ENCODE assay signal across 10 cellular contexts in genomic region chr9:91978739-91979414, GRCh38. TPM values are rescaled to one million over a fixed set of nuclear protein-coding genes. Genes with fewer than 3 reads are reported as not detected.
A peak's percentile ranks its signal among the peaks of the same experiment; 100 is the strongest.
DNase-seq lines count a peak whose midpoint lies in the region; ATAC-seq, FAIRE-seq and TF ChIP-seq lines count a peak whose summit lies in the region.
"Had no signal": no experiment of that assay in that cellular context is flagged by ENCODE, and none has a peak within 500 bp of the region (broad histone marks: within the 10 kb centered on the region; RNA-seq: fewer than 3 reads in every experiment).

No MANE protein-coding gene starts in this region.

- in situ Hi-C loops in Caki2 (cut with HindIII; ENCODE audit: low pct_unique_long_range_greater_than_20kb, low sequenced_read_pairs): no loop called here

- ATAC-seq in left colon: peak; percentile 40
- ATAC-seq in HG02884 (IDR thresholded peaks at IDR 0.05; ENCODE audit: unreplicated experiment): no peak

- H3K9me3 ChIP-seq in adrenal gland (replicated peaks in 1 of 3): no peaks in the 10 kb centered on the region
- H3K9me3 ChIP-seq: vagina had no signal

- no peak for TF ChIP-seq POLR2A in adrenal gland (IDR thresholded peaks at IDR 0.05)

- H3K27ac ChIP-seq in adrenal gland: no peak overlapping the region
- H3K27ac ChIP-seq: vagina had no signal

- DNase-seq in Caki2 (ENCODE audit: low read depth): peak; percentile 75
- DNase-seq in HTR-8/SVneo (ENCODE audit: insufficient read length, low spot score): peak; percentile 77
- peak in 4 of 7 donors; percentile 22 to 39 (median 26) for DNase-seq in adrenal gland
- DNase-seq in left colon: no peak
- DNase-seq in activated CD8-positive, alpha-beta memory T cell treated with anti-CD3 and anti-CD28 coated beads, Interleukin-2, amount 50 U/mL, for 4 hours: no peak
- DNase-seq in COLO668 (lab: John Stamatoyannopoulos, UW; ENCODE audit: unreplicated experiment): no peak
- no peak for DNase-seq in stimulated activated CD4-positive, alpha-beta T cell treated with anti-CD3 and anti-CD28 coated beads, Interleukin-4, amount 100 ng/mL, for 1 hour

- H3K4me3 ChIP-seq in adrenal gland: no peak overlapping the region
- H3K4me3 ChIP-seq: vagina had no signal

- H3K36me3 ChIP-seq in adrenal gland (replicated peaks in 1 of 2): no peaks in the 10 kb centered on the region
- H3K36me3 ChIP-seq: vagina had no signal

- peak; percentile 8 to 58 (median 39) for TF ChIP-seq CTCF in adrenal gland (IDR thresholded peaks at IDR 0.05)

- H3K27me3 ChIP-seq in adrenal gland: peaks cover 3% of the 10 kb centered on the region
- H3K27me3 ChIP-seq: vagina had no signal

- no peak for FAIRE-seq in HTR-8/SVneo (lab: Jason Lieb, UNC)
- FAIRE-seq: frontal cortex had no signal

- WGBS in adrenal gland, 4 donors: 44 to 53% (median 49%) methylated on average over 6 of the region's 6 CpGs

- intact Hi-C loops in adrenal gland (cut with DNase I): no loop called here
- intact Hi-C loops in left colon (cut with DNase I, micrococcal nuclease): no loop called here

- H3K4me1 ChIP-seq in adrenal gland (replicated peaks in 1 of 2): no peaks in the 10 kb centered on the region
- H3K4me1 ChIP-seq: vagina had no signal

RNA-seq across cellular contexts. Expression of gene ROR2, which starts 28.8 kb away (rescaled TPM):
- total RNA-seq in Caki2 (2014; rRNA removed; shearing (Covaris generic); ENCODE audit: low replicate concordance): 8.3 and 8.4 TPM in 2 replicates
- total RNA-seq in adrenal gland (10 to 100 TPM in 7 of 8 donors, 1 to 10 TPM in 1; 3.9 to 23.9 (median 15.4) TPM), left colon (1 to 10 TPM; 6.2 to 8.3 TPM)
- 1 to 10 TPM; 4.0 to 7.9 (median 7.0) TPM for polyA plus RNA-seq in adrenal gland

Comparison
In these comparisons a context has a peak if more than half of its experiments do, and no peak if none do; other contexts are left out.
1. DNase-seq: peak in Caki2 (single experiment), HTR-8/SVneo (single experiment) and adrenal gland (4 of 7); none in left colon (0 of 2), activated CD8-positive, alpha-beta memory T cell treated with anti-CD3 and anti-CD28 coated beads, Interleukin-2, amount 50 U/mL, for 4 hours (single experiment), COLO668 (single experiment) and stimulated activated CD4-positive, alpha-beta T cell treated with anti-CD3 and anti-CD28 coated beads, Interleukin-4, amount 100 ng/mL, for 1 hour (single experiment).